ENCODE assay signal across 27 cellular contexts in genomic region chr6:24391208-24391607, GRCh38. TPM values are rescaled to one million over a fixed set of nuclear protein-coding genes. Genes with fewer than 3 reads are reported as not detected.
"Had no signal": no experiment of that assay in that cellular context is flagged by ENCODE, and none has a peak within 500 bp of the region (broad histone marks: within the 10 kb centered on the region; RNA-seq: fewer than 3 reads in every experiment).

No MANE protein-coding gene starts in this region.

- H3K4me3 ChIP-seq: left ventricle myocardium inferior, lung, mucosa of descending colon, pancreas, prostate gland, skin epidermis, stomach, testis, thyroid gland, transverse colon, upper lobe of left lung, vagina had no signal

- H3K27me3 ChIP-seq: pancreas, testis, thyroid gland, transverse colon, upper lobe of left lung, vagina had no signal

- ATAC-seq: mucosa of descending colon; naive thymus-derived CD4-positive, alpha-beta T cell; natural killer cell treated with Interleukin-12 subunit alpha and Interleukin-12 subunit beta and Interleukin-15 and Interleukin-18, amount 100 ng/mL, for 72 hours; pancreas; right cardiac atrium; sciatic nerve had no signal

- H3K9me3 ChIP-seq: left ventricle myocardium inferior, mucosa of descending colon, pancreas, prostate gland, stomach, testis, thyroid gland, transverse colon, upper lobe of left lung, vagina had no signal

- FAIRE-seq: pancreas had no signal

- DNase-seq: islet precursor cell; left ventricle myocardium inferior; midbrain; mucosa of descending colon; naive thymus-derived CD4-positive, alpha-beta T cell; pancreas; posterior cingulate gyrus; retina; right cardiac atrium; stimulated activated CD4-positive, alpha-beta T cell treated with anti-CD3 and anti-CD28 coated beads, Interleukin-12 subunit alpha, Interleukin-12 subunit beta, amount 100 ng/mL, for 4 hours; stimulated activated CD4-positive, alpha-beta T cell treated with anti-CD3 and anti-CD28 coated beads, Interleukin-15, amount 100 ng/mL, for 24 hours; stimulated activated CD4-positive, alpha-beta T cell treated with anti-CD3 and anti-CD28 coated beads, Interleukin-2, amount 100 ng/mL, for 24 hours; stimulated activated CD4-positive, alpha-beta T cell treated with anti-CD3 and anti-CD28 coated beads, Interleukin-4, amount 100 ng/mL, for 1 hour; stimulated activated naive B cell treated with anti-CD40 and anti-IgM and Interleukin-4, amounts not matched to agents 10 μg/mL and 1 μg/mL and 100 μg/mL, for 72 hours; stimulated activated naive CD8-positive, alpha-beta T cell treated with anti-CD3 and anti-CD28 coated beads, Interleukin-15, Interleukin-2, amounts not matched to agents 100 U/mL and 50 U/mL, for 24 hours; stomach; testis; thyroid gland; transverse colon; upper lobe of left lung had no signal

- H3K27ac ChIP-seq: left ventricle myocardium inferior, pancreas, prostate gland, skin epidermis, stomach, testis, thyroid gland, transverse colon, upper lobe of left lung, vagina had no signal

- H3K36me3 ChIP-seq: left ventricle myocardium inferior, pancreas, prostate gland, stomach, thyroid gland, transverse colon, upper lobe of left lung, vagina had no signal

- H3K4me1 ChIP-seq: left ventricle myocardium inferior, pancreas, prostate gland, stomach, testis, thyroid gland, transverse colon, upper lobe of left lung, vagina had no signal

RNA-seq across cellular contexts. Expression of gene DCDC2, which starts 33.3 kb away (rescaled TPM):
- total RNA-seq: left ventricle myocardium inferior; mesenteric fat pad; natural killer cell treated with Interleukin-12 subunit alpha and Interleukin-12 subunit beta and Interleukin-15 and Interleukin-18, amount 100 ng/mL, for 72 hours; right cardiac atrium; sciatic nerve; vagina had no signal
